8 cellular contexts compared by ENCODE assay signal in genomic region chr10:119268871-119269506, GRCh38.
DNase-seq lines count a peak whose midpoint lies in the region; ATAC-seq and TF ChIP-seq lines count a peak whose summit lies in the region.

No MANE protein-coding gene starts in this region.

- H3K4me3 ChIP-seq in hepatocyte (no peak overlapping the region), dorsolateral prefrontal cortex (no peak overlapping the region)

- no peaks in the 10 kb centered on the region for H4K20me1 ChIP-seq in hepatocyte (ENCODE audit: insufficient read depth, poor library complexity, severe bottlenecking)

- intact Hi-C loops in dorsolateral prefrontal cortex (cut with DNase I), result no loop called here

- H3K4me2 ChIP-seq in hepatocyte, result no peak overlapping the region

- peaks cover 29% of the 10 kb centered on the region for H3K4me1 ChIP-seq in hepatocyte (ENCODE audit: insufficient read depth)

- no peak for TF ChIP-seq CTCF in hepatocyte (IDR thresholded peaks at IDR 0.05; ENCODE audit: poor library complexity)
- TF ChIP-seq CTCF in dorsolateral prefrontal cortex (IDR thresholded peaks at IDR 0.05 in 54 of 56, conservative IDR thresholded peaks at IDR 0.05 in 2 of 56; ENCODE audit: low read depth in 1 of 56, partially characterized antibody in 56 of 56), result no peak

- H3K4me1 Mint-ChIP-seq in activated CD8-positive, alpha-beta memory T cell treated with anti-CD3 and anti-CD28 coated beads, Interleukin-2, amount 10 ng/mL, durations not matched to agents 7 days and 5 days, result peaks cover 52% of the 10 kb centered on the region

- 86% methylated on average over 11 of the region's 11 CpGs for WGBS in hepatocyte (ENCODE audit: low lambda C conversion rate, missing lambda C conversion rate)

- CTCF ChIA-PET in activated CD8-positive, alpha-beta memory T cell treated with anti-CD3 and anti-CD28 coated beads, Interleukin-2, amount 10 ng/mL, durations not matched to agents 7 days and 5 days (lab: Charles Lee), result interaction anchor here (0.7 to 1.9 kb wide), 9 partner anchors 16 to 221 kb away, joined by 3 to 11 read pairs (median 3); partner anchors contain the start of gene GRK5

- H3K27me3 ChIP-seq in hepatocyte (no peaks in the 10 kb centered on the region), dorsolateral prefrontal cortex (no peaks in the 10 kb centered on the region)

- no peaks in the 10 kb centered on the region for H3K9me3 ChIP-seq in hepatocyte (ENCODE audit: low read depth)

- peak overlapping the region; percentile 95 for H3K27ac Mint-ChIP-seq in activated CD8-positive, alpha-beta memory T cell treated with anti-CD3 and anti-CD28 coated beads, Interleukin-2, amount 10 ng/mL, durations not matched to agents 7 days and 5 days

- peak overlapping the region; percentile 25 for H3K4me3 Mint-ChIP-seq in activated CD8-positive, alpha-beta memory T cell treated with anti-CD3 and anti-CD28 coated beads, Interleukin-2, amount 10 ng/mL, durations not matched to agents 7 days and 5 days

- peak; percentile 87 for ATAC-seq in GM19035 (IDR thresholded peaks at IDR 0.05; ENCODE audit: unreplicated experiment)
- peak; percentile 78 for ATAC-seq in HG03103 (IDR thresholded peaks at IDR 0.05; ENCODE audit: low read depth, unreplicated experiment)
- ATAC-seq in activated CD8-positive, alpha-beta memory T cell treated with anti-CD3 and anti-CD28 coated beads, Interleukin-2, amount 10 ng/mL, durations not matched to agents 7 days and 5 days, result peak; percentile 87

- H3K9me3 Mint-ChIP-seq in activated CD8-positive, alpha-beta memory T cell treated with anti-CD3 and anti-CD28 coated beads, Interleukin-2, amount 10 ng/mL, durations not matched to agents 7 days and 5 days (ENCODE audit: low read depth), result no peaks in the 10 kb centered on the region

- peak; percentile 86 for DNase-seq in activated CD8-positive, alpha-beta memory T cell treated with anti-CD3 and anti-CD28 coated beads, Interleukin-2, amount 10 ng/mL, durations not matched to agents 7 days and 5 days
- DNase-seq in hepatocyte (ENCODE audit: low spot score) (no peak), NCI-H1092 treated with DMSO at 0.1 percent for 48 hours (lab: John Stamatoyannopoulos, UW) (no peak), HK-2 (ENCODE audit: unreplicated experiment) (no peak), dorsolateral prefrontal cortex (no peak)
- peak; percentile 66 to 94 (median 80) for DNase-seq in stimulated activated naive CD4-positive, alpha-beta T cell (lab: John Stamatoyannopoulos, UW)

- no peaks in the 10 kb centered on the region for H3K9me2 ChIP-seq in hepatocyte (replicated peaks; ENCODE audit: insufficient read depth)

- no peaks in the 10 kb centered on the region for H3K27me3 Mint-ChIP-seq in activated CD8-positive, alpha-beta memory T cell treated with anti-CD3 and anti-CD28 coated beads, Interleukin-2, amount 10 ng/mL, durations not matched to agents 7 days and 5 days

- H3K27ac ChIP-seq in hepatocyte, result peak overlapping the region; percentile 95
- peak overlapping the region in 11 of 59 donors; percentile 3 to 47 (median 27) for H3K27ac ChIP-seq in dorsolateral prefrontal cortex

- H2AFZ ChIP-seq in hepatocyte, result no peak overlapping the region

- no peaks in the 10 kb centered on the region for H3K36me3 ChIP-seq in hepatocyte (replicated peaks; ENCODE audit: insufficient read depth, low read depth)

- peaks cover 4% of the 10 kb centered on the region for H3K36me3 Mint-ChIP-seq in activated CD8-positive, alpha-beta memory T cell treated with anti-CD3 and anti-CD28 coated beads, Interleukin-2, amount 10 ng/mL, durations not matched to agents 7 days and 5 days

- peaks cover 55% of the 10 kb centered on the region for H3K79me2 ChIP-seq in hepatocyte

Comparison
In these comparisons a context has a peak if more than half of its experiments do, and no peak if none do; other contexts are left out.
1. DNase-seq: peak in activated CD8-positive, alpha-beta memory T cell treated with anti-CD3 and anti-CD28 coated beads, Interleukin-2, amount 10 ng/mL, durations not matched to agents 7 days and 5 days (single experiment) and stimulated activated naive CD4-positive, alpha-beta T cell (6 of 6); none in hepatocyte (single experiment), NCI-H1092 treated with DMSO at 0.1 percent for 48 hours (single experiment), HK-2 (single experiment) and dorsolateral prefrontal cortex (0 of 10).
2. Peak in every context shown above with its lines, with median percentiles within 50 percentile points of each other: ATAC-seq.